17 cellular contexts compared by ENCODE assay signal in the genomic region with DNA sequence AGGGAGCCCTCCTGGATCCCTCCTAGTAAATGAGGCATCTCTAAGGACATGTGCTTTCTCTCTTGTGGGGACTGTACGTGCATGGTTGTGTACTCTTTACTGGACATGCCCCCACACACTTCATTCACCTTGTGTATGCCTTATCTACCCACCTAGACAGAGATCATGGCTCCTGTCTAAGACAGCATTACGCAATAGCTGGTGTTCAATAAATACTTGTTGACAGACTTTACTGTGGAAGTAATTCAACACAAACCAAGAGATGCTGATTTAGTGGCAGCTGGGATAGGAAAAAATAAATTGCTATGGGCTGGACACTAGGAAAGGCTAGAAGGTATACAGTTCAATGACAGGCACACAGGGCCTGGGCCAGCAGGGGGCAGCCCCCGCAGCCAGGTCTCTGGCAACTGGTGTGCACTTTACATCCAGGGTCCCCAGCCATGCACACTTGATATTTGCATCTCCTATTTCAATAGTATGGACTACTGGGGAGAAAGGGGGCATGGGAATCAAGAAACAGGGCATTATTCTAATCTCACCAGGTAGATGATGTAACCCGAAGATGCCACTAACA. TPM values are rescaled to one million over a fixed set of nuclear protein-coding genes. Genes with fewer than 3 reads are reported as not detected.
DNase-seq lines count a peak whose midpoint lies in the region; ATAC-seq and TF ChIP-seq lines count a peak whose summit lies in the region.
"Had no signal": no experiment of that assay in that cellular context is flagged by ENCODE, and none has a peak within 500 bp of the region (broad histone marks: within the 10 kb centered on the region; RNA-seq: fewer than 3 reads in every experiment).

No MANE protein-coding gene starts in this region.

- TF ChIP-seq CTCF in 22Rv1 (IDR thresholded peaks at IDR 0.05) (peak; percentile 56), GM12872 (IDR thresholded peaks at IDR 0.05; ENCODE audit: insufficient read depth, low read depth, low read length) (peak; percentile 50), Panc1 (IDR thresholded peaks at IDR 0.05) (peak; percentile 63)

- H3K27me3 ChIP-seq in Panc1 (ENCODE audit: control insufficient read depth, insufficient read depth, low read length), result no peaks in the 10 kb centered on the region; the same call in 1 of the 2 replicates
- H3K27me3 ChIP-seq: BLaER1, colonic mucosa, gastrocnemius medialis, pancreas had no signal

- H3K9me3 ChIP-seq in Panc1 (ENCODE audit: control insufficient read depth, insufficient read depth, low read depth, low read length), result no peaks in the 10 kb centered on the region
- H3K9me3 ChIP-seq: BLaER1, colonic mucosa, gastrocnemius medialis, pancreas had no signal

- POLR2A ChIA-PET in Panc1 (lab: Charles Lee), result no interaction called here

- H3K27ac ChIP-seq in 22Rv1 (no peak overlapping the region), Panc1 (ENCODE audit: low read length) (no peak overlapping the region)
- H3K27ac ChIP-seq: BLaER1, colonic mucosa, gastrocnemius medialis, pancreas had no signal

- BruUV-seq in Panc1 (replicated peaks; lab: Mats Ljungman, UMichigan), result no TSS peak

- in situ Hi-C loops in Panc1 (cut with HindIII; ENCODE audit: low pct_unique_long_range_greater_than_20kb, low sequenced_read_pairs), result no loop called here

- no peak overlapping the region for H3K4me3 ChIP-seq in Panc1 (ENCODE audit: low read depth in 2 of 2, low read length in 2 of 2)
- H3K4me3 ChIP-seq: BLaER1, colonic mucosa, gastrocnemius medialis, lung, pancreas had no signal

- no peak for DNase-seq in Panc1 (ENCODE audit: low read depth, low spot score)
- no peak for DNase-seq in left ventricle myocardium superior
- DNase-seq in NCI-H2227 (lab: John Stamatoyannopoulos, UW; ENCODE audit: unreplicated experiment), result no peak
- no peak for DNase-seq in NCI-H128 (lab: John Stamatoyannopoulos, UW; ENCODE audit: unreplicated experiment)
- DNase-seq in germinal center (ENCODE audit: low spot score), result no peak
- DNase-seq: activated CD4-positive, alpha-beta T cell treated with anti-CD3 and anti-CD28 coated beads, Interleukin-2, amount 50 U/mL, for 1 hour; activated gamma-delta T cell; colonic mucosa; gastrocnemius medialis; NCI-H510A; pancreas; stimulated activated CD4-positive, alpha-beta T cell treated with anti-CD3 and anti-CD28 coated beads, Interleukin-4, amount 100 ng/mL, for 24 hours had no signal

- ATAC-seq in Panc1 (no peak), left ventricle myocardium superior (peak; percentile 23), HG02642 (IDR thresholded peaks at IDR 0.05; ENCODE audit: poor library complexity, unreplicated experiment) (no peak)
- ATAC-seq: gastrocnemius medialis, pancreas had no signal

- H3K36me3 ChIP-seq in Panc1 (ENCODE audit: control insufficient read depth, insufficient read depth, low read length), result no peaks in the 10 kb centered on the region
- H3K36me3 ChIP-seq: BLaER1, colonic mucosa, gastrocnemius medialis, pancreas had no signal

- CTCF ChIA-PET in Panc1 (lab: Charles Lee), result no interaction called here

- H3K4me1 ChIP-seq in Panc1 (ENCODE audit: control insufficient read depth, insufficient read depth, low read length), result no peaks in the 10 kb centered on the region
- H3K4me1 ChIP-seq: BLaER1, colonic mucosa, gastrocnemius medialis, pancreas had no signal

- intact Hi-C loops in Panc1 (cut with micrococcal nuclease; ENCODE audit: unreplicated experiment) (no loop called here), left ventricle myocardium superior (cut with micrococcal nuclease) (no loop called here)

RNA-seq across cellular contexts. Expression of gene TRABD2B, which starts 24.2 kb away (rescaled TPM):
- not detected for total RNA-seq in Panc1 (2021; ENCODE audit: unreplicated experiment)
- polyA plus RNA-seq in Panc1 (2012; ENCODE audit: insufficient read length), result not detected
- 0.92 TPM for total RNA-seq in left ventricle myocardium superior
